ENCODE assay signal across 1 cellular context in genomic region chr3:27581852-27582251, GRCh38.
TF ChIP-seq lines count a peak whose summit lies in the region.

No MANE protein-coding gene starts in this region.

TF ChIP-seq in HepG2, 621 proteins besides CTCF, POLR2A, EP300 and RAD21 (continued from another document):
- no peak for TF ChIP-seq ZNF678 (CRISPR knock-in tag; IDR thresholded peaks at IDR 0.05)
- no peak for TF ChIP-seq RFX5 (IDR thresholded peaks at IDR 0.05; ENCODE audit: low read depth, low read length)
- TF ChIP-seq, protein P1, sequence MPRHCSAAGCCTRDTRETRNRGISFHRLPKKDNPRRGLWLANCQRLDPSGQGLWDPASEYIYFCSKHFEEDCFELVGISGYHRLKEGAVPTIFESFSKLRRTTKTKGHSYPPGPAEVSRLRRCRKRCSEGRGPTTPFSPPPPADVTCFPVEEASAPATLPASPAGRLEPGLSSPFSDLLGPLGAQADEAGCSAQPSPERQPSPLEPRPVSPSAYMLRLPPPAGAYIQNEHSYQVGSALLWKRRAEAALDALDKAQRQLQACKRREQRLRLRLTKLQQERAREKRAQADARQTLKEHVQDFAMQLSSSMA (CRISPR knock-in tag; IDR thresholded peaks at IDR 0.05), result no peak
